Comparison of ENCODE assay signal across 26 cellular contexts in the genomic region with DNA sequence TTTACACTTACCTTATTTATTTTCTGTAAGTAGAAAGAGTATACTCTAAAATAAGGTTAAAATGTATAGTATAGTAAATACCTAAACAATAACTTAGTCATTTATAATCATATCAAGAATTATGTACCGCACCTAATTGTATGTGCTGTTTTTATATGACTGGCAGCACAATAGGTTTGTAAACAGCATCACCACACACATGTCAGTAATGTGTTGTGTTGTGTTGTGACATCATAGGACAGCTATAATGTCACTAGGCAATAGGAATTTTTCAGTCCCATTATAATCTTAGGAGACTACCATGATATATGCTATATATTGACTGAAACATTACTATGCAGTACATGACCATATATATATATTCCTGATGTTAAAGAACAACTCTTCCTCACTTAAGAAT.
"Had no signal": no experiment of that assay in that cellular context is flagged by ENCODE, and none has a peak within 500 bp of the region (broad histone marks: within the 10 kb centered on the region; RNA-seq: fewer than 3 reads in every experiment).

No MANE protein-coding gene starts in this region.

- H3K27me3 ChIP-seq: stomach, suprapubic skin, testis, thyroid gland, tibial artery, tibial nerve, transverse colon, upper lobe of left lung, upper lobe of right lung, uterus, vagina had no signal

- DNase-seq: stimulated activated CD4-positive, alpha-beta T cell treated with anti-CD3 and anti-CD28 coated beads, Interleukin-2, amount 100 ng/mL, for 48 hours; stimulated activated CD4-positive, alpha-beta T cell treated with anti-CD3 and anti-CD28 coated beads, Interleukin-4, amount 100 ng/mL, for 1 hour; stimulated activated CD4-positive, alpha-beta T cell treated with anti-CD3 and anti-CD28 coated beads, Interleukin-4, amount 100 ng/mL, for 24 hours; stimulated activated CD4-positive, alpha-beta T cell treated with anti-CD3 and anti-CD28 coated beads, Interleukin-4, amount 100 ng/mL, for 4 hours; stimulated activated CD8-positive, alpha-beta memory T cell treated with anti-CD3 and anti-CD28 coated beads, Interleukin-4, amount 100 ng/mL, for 48 hours; stimulated activated naive B cell treated with anti-CD40 and anti-IgM and Interleukin-4, amounts not matched to agents 10 μg/mL and 1 μg/mL and 100 μg/mL, for 72 hours; stimulated activated naive CD4-positive, alpha-beta T cell; stimulated activated naive CD4-positive, alpha-beta T cell treated with Interleukin-2 at 50 U/mL for 16 hours; stimulated activated naive CD8-positive, alpha-beta T cell treated with anti-CD3 and anti-CD28 coated beads, Interleukin-15, amount 100 ng/mL, for 72 hours; stimulated activated naive CD8-positive, alpha-beta T cell treated with anti-CD3 and anti-CD28 coated beads, Interleukin-15, Interleukin-2, amounts not matched to agents 100 U/mL and 50 U/mL, for 24 hours; stomach; substantia nigra; testis; thyroid gland; tibial artery; transverse colon; trophoblast cell; upper lobe of left lung; upper lobe of right lung; uterus had no signal

- H3K27ac ChIP-seq: stomach, suprapubic skin, testis, thoracic aorta, thyroid gland, tibial artery, tibial nerve, transverse colon, upper lobe of left lung, upper lobe of right lung, uterus, vagina had no signal

- H3K9me3 ChIP-seq: stomach, suprapubic skin, testis, thoracic aorta, thyroid gland, tibial artery, tibial nerve, transverse colon, upper lobe of left lung, upper lobe of right lung, uterus, vagina had no signal

- ATAC-seq: stimulated activated effector memory CD8-positive, alpha-beta T cell treated with anti-CD3 and anti-CD28 coated beads, Interleukin-12 subunit alpha, Interleukin-12 subunit beta, amount 100 ng/mL, for 72 hours; stimulated activated naive B cell treated with anti-CD40 and anti-IgM and Interleukin-4, amounts not matched to agents 10 μg/mL and 1 μg/mL and 100 μg/mL, for 72 hours; stimulated activated naive CD8-positive, alpha-beta T cell treated with anti-CD3 and anti-CD28 coated beads, Interleukin-15, amount 100 ng/mL, for 72 hours; stimulated activated naive CD8-positive, alpha-beta T cell treated with anti-CD3 and anti-CD28 coated beads, Interleukin-15, Interleukin-2, amounts not matched to agents 100 U/mL and 50 U/mL, for 24 hours; upper lobe of right lung had no signal

- H3K4me3 ChIP-seq: stomach, suprapubic skin, testis, thoracic aorta, thyroid gland, tibial artery, tibial nerve, transverse colon, upper lobe of left lung, upper lobe of right lung, uterus, vagina had no signal

- FAIRE-seq: urothelium cell line had no signal

- H3K4me1 ChIP-seq: stomach, suprapubic skin, testis, thyroid gland, tibial artery, tibial nerve, upper lobe of left lung, upper lobe of right lung, uterus, vagina had no signal

- H3K36me3 ChIP-seq: stomach, suprapubic skin, thoracic aorta, thyroid gland, tibial artery, transverse colon, upper lobe of left lung, upper lobe of right lung, uterus, vagina had no signal
